Comparison of ENCODE assay signal across 15 cellular contexts in genomic region chr14:21215130-21215878, GRCh38. TPM values are rescaled to one million over a fixed set of nuclear protein-coding genes. Genes with fewer than 3 reads are reported as not detected.
A peak's percentile ranks its signal among the peaks of the same experiment; 100 is the strongest.
DNase-seq lines count a peak whose midpoint lies in the region; ATAC-seq and TF ChIP-seq lines count a peak whose summit lies in the region.
"Had no signal": no experiment of that assay in that cellular context is flagged by ENCODE, and none has a peak within 500 bp of the region (broad histone marks: within the 10 kb centered on the region; RNA-seq: fewer than 3 reads in every experiment).

No MANE protein-coding gene starts in this region.

- no peaks in the 10 kb centered on the region for H3K36me3 ChIP-seq in breast epithelium

- TF ChIP-seq POLR2A in breast epithelium (IDR thresholded peaks at IDR 0.05): no peak

- no TSS peak for BruUV-seq in MCF 10A (replicated peaks; lab: Mats Ljungman, UMichigan)

- peak; percentile 21 for ATAC-seq in activated CD8-positive, alpha-beta T cell treated with anti-CD3 and anti-CD28 coated beads, Interleukin-2, amount 10 ng/mL, durations not matched to agents 7 days and 5 days
- ATAC-seq in esophagus mucosa: peak; percentile 49
- ATAC-seq in stimulated activated memory B cell treated with anti-CD40 and anti-IgM and Interleukin-4, amounts not matched to agents 10 μg/mL and 1 μg/mL and 100 μg/mL, for 72 hours: peak; percentile 34
- ATAC-seq: left lung had no signal

- CTCF ChIA-PET in MCF 10A (lab: Yijun Ruan, JAX): interaction anchor here (0.6 to 1.4 kb wide), 5 partner anchors 11 to 241 kb away, joined by 3 to 4 read pairs (median 3); partner anchors contain the start of gene CHD8
- CTCF ChIA-PET in activated CD8-positive, alpha-beta T cell treated with anti-CD3 and anti-CD28 coated beads, Interleukin-2, amount 10 ng/mL, durations not matched to agents 7 days and 5 days (lab: Charles Lee): interaction anchor here (1.2 to 1.5 kb wide), 3 partner anchors 8 to 25 kb away, joined by 3 to 4 read pairs (median 4); no protein-coding TSS in a partner anchor

- H3K4me1 ChIP-seq in breast epithelium: no peaks in the 10 kb centered on the region

- intact Hi-C loops in MCF 10A (cut with micrococcal nuclease) (no loop called here), breast epithelium (cut with DNase I; ENCODE audit: low total_unique reads) (no loop called here)

- no peak for DNase-seq in MCF 10A (ENCODE audit: unreplicated experiment)
- DNase-seq in breast epithelium (ENCODE audit: low spot score in 2 of 2): no peak
- no peak for DNase-seq in activated CD8-positive, alpha-beta T cell treated with anti-CD3 and anti-CD28 coated beads, Interleukin-2, amount 10 ng/mL, durations not matched to agents 7 days and 5 days
- no peak for DNase-seq in SHP77 (lab: John Stamatoyannopoulos, UW)
- DNase-seq in D341Med (ENCODE audit: low spot score): no peak
- no peak for DNase-seq in COLO829 (ENCODE audit: low spot score)
- DNase-seq: activated gamma-delta T cell; DMS 273 treated with DMSO at 0.1 percent for 48 hours; effector CD4-positive, alpha-beta T cell; left lung; NCI-H1105; NK-92 treated with Interleukin-12 subunit alpha and Interleukin-12 subunit beta, amount 100 ng/mL, for 24 hours had no signal

- POLR2A ChIA-PET in MCF 10A (lab: Yijun Ruan, JAX): interaction anchor here (0.9 to 1.6 kb wide), 6 partner anchors 11 to 53 kb away, joined by 3 to 8 read pairs (median 4); no protein-coding TSS in a partner anchor
- POLR2A ChIA-PET in activated CD8-positive, alpha-beta T cell treated with anti-CD3 and anti-CD28 coated beads, Interleukin-2, amount 10 ng/mL, durations not matched to agents 7 days and 5 days (lab: Charles Lee): interaction anchor here (0.7 to 1.2 kb wide), 3 partner anchors 9 to 222 kb away, joined by 3 read pairs; no protein-coding TSS in a partner anchor

- no peaks in the 10 kb centered on the region for H3K9me3 Mint-ChIP-seq in MCF 10A (ENCODE audit: unreplicated experiment)
- H3K9me3 Mint-ChIP-seq in activated CD8-positive, alpha-beta T cell treated with anti-CD3 and anti-CD28 coated beads, Interleukin-2, amount 10 ng/mL, durations not matched to agents 7 days and 5 days (ENCODE audit: insufficient read depth): no peaks in the 10 kb centered on the region
- H3K9me3 Mint-ChIP-seq in stimulated activated memory B cell treated with anti-CD40 and anti-IgM and Interleukin-4, amounts not matched to agents 10 μg/mL and 1 μg/mL and 100 μg/mL, for 72 hours: no peaks in the 10 kb centered on the region

- no peaks in the 10 kb centered on the region for H3K27me3 ChIP-seq in breast epithelium
- H3K27me3 ChIP-seq: left lung had no signal

- H3K36me3 Mint-ChIP-seq in MCF 10A (ENCODE audit: insufficient read depth, unreplicated experiment): peaks cover 99% of the 10 kb centered on the region
- H3K36me3 Mint-ChIP-seq in activated CD8-positive, alpha-beta T cell treated with anti-CD3 and anti-CD28 coated beads, Interleukin-2, amount 10 ng/mL, durations not matched to agents 7 days and 5 days (ENCODE audit: low read depth): peaks cover 73% of the 10 kb centered on the region
- peaks cover 68% of the 10 kb centered on the region for H3K36me3 Mint-ChIP-seq in stimulated activated memory B cell treated with anti-CD40 and anti-IgM and Interleukin-4, amounts not matched to agents 10 μg/mL and 1 μg/mL and 100 μg/mL, for 72 hours

- H3K4me3 ChIP-seq in breast epithelium: no peak overlapping the region
- H3K4me3 ChIP-seq: left lung had no signal

- no peak overlapping the region for H3K27ac ChIP-seq in breast epithelium
- H3K27ac ChIP-seq: left lung had no signal

- H3K4me3 Mint-ChIP-seq in MCF 10A (ENCODE audit: unreplicated experiment): no peak overlapping the region
- no peak overlapping the region for H3K4me3 Mint-ChIP-seq in activated CD8-positive, alpha-beta T cell treated with anti-CD3 and anti-CD28 coated beads, Interleukin-2, amount 10 ng/mL, durations not matched to agents 7 days and 5 days
- peak overlapping the region; percentile 41 for H3K4me3 Mint-ChIP-seq in stimulated activated memory B cell treated with anti-CD40 and anti-IgM and Interleukin-4, amounts not matched to agents 10 μg/mL and 1 μg/mL and 100 μg/mL, for 72 hours

- peaks cover 27% of the 10 kb centered on the region for H3K4me1 Mint-ChIP-seq in MCF 10A (ENCODE audit: insufficient read depth, unreplicated experiment)
- H3K4me1 Mint-ChIP-seq in activated CD8-positive, alpha-beta T cell treated with anti-CD3 and anti-CD28 coated beads, Interleukin-2, amount 10 ng/mL, durations not matched to agents 7 days and 5 days (ENCODE audit: low read depth): peaks cover 49% of the 10 kb centered on the region
- H3K4me1 Mint-ChIP-seq in stimulated activated memory B cell treated with anti-CD40 and anti-IgM and Interleukin-4, amounts not matched to agents 10 μg/mL and 1 μg/mL and 100 μg/mL, for 72 hours: peaks cover 54% of the 10 kb centered on the region

- no peak for TF ChIP-seq CTCF in MCF 10A (IDR thresholded peaks at IDR 0.05; ENCODE audit: unreplicated experiment)
- TF ChIP-seq CTCF in breast epithelium (IDR thresholded peaks at IDR 0.05): no peak

- H3K27ac Mint-ChIP-seq in MCF 10A (ENCODE audit: low read depth, unreplicated experiment): peak overlapping the region; percentile 52
- peak overlapping the region; percentile 46 for H3K27ac Mint-ChIP-seq in activated CD8-positive, alpha-beta T cell treated with anti-CD3 and anti-CD28 coated beads, Interleukin-2, amount 10 ng/mL, durations not matched to agents 7 days and 5 days
- H3K27ac Mint-ChIP-seq in stimulated activated memory B cell treated with anti-CD40 and anti-IgM and Interleukin-4, amounts not matched to agents 10 μg/mL and 1 μg/mL and 100 μg/mL, for 72 hours: peak overlapping the region; percentile 87

- H3K9me3 ChIP-seq in breast epithelium: no peaks in the 10 kb centered on the region
- H3K9me3 ChIP-seq: left lung had no signal

- no peaks in the 10 kb centered on the region for H3K27me3 Mint-ChIP-seq in MCF 10A (ENCODE audit: insufficient read depth, unreplicated experiment)
- H3K27me3 Mint-ChIP-seq in activated CD8-positive, alpha-beta T cell treated with anti-CD3 and anti-CD28 coated beads, Interleukin-2, amount 10 ng/mL, durations not matched to agents 7 days and 5 days (ENCODE audit: low read depth): no peaks in the 10 kb centered on the region
- no peaks in the 10 kb centered on the region for H3K27me3 Mint-ChIP-seq in stimulated activated memory B cell treated with anti-CD40 and anti-IgM and Interleukin-4, amounts not matched to agents 10 μg/mL and 1 μg/mL and 100 μg/mL, for 72 hours

RNA-seq across cellular contexts. Expression of gene HNRNPC, which starts 53.9 kb away (rescaled TPM):
- total RNA-seq in MCF 10A (2022) (882 and 1,027 TPM in 2 replicates), breast epithelium (100 to 1,000 TPM; 386 to 760 (median 480) TPM), esophagus mucosa (415 TPM)
- total RNA-seq in activated CD8-positive, alpha-beta T cell treated with anti-CD3 and anti-CD28 coated beads, Interleukin-2, amount 10 ng/mL, durations not matched to agents 7 days and 5 days: 100 to 1,000 TPM; 768 to 782 TPM

RNA-seq across cellular contexts. Expression of gene OR5AU1, which starts 59.4 kb away (rescaled TPM):
- total RNA-seq in MCF 10A (2022): not detected in 2 replicates
- total RNA-seq in breast epithelium: not detected
- not detected for total RNA-seq in activated CD8-positive, alpha-beta T cell treated with anti-CD3 and anti-CD28 coated beads, Interleukin-2, amount 10 ng/mL, durations not matched to agents 7 days and 5 days
- not detected for total RNA-seq in esophagus mucosa
- total RNA-seq: left lung, renal cortical epithelial cell had no signal
